1 cellular context compared by ENCODE assay signal in genomic region chr1:109960745-109961094, GRCh38.
TF ChIP-seq lines count a peak whose summit lies in the region.

No MANE protein-coding gene starts in this region.

TF ChIP-seq in HEK293, 187 proteins besides CTCF, POLR2A, EP300 and RAD21 (continued from another document):
- TF ChIP-seq FEZF1 (tag by site-specific recombination; IDR thresholded peaks at IDR 0.05) = no peak
- no peak for TF ChIP-seq ZNF280C (tag by site-specific recombination; IDR thresholded peaks at IDR 0.05)
- TF ChIP-seq, protein P1, sequence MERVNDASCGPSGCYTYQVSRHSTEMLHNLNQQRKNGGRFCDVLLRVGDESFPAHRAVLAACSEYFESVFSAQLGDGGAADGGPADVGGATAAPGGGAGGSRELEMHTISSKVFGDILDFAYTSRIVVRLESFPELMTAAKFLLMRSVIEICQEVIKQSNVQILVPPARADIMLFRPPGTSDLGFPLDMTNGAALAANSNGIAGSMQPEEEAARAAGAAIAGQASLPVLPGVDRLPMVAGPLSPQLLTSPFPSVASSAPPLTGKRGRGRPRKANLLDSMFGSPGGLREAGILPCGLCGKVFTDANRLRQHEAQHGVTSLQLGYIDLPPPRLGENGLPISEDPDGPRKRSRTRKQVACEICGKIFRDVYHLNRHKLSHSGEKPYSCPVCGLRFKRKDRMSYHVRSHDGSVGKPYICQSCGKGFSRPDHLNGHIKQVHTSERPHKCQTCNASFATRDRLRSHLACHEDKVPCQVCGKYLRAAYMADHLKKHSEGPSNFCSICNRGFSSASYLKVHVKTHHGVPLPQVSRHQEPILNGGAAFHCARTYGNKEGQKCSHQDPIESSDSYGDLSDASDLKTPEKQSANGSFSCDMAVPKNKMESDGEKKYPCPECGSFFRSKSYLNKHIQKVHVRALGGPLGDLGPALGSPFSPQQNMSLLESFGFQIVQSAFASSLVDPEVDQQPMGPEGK (tag by site-specific recombination; IDR thresholded peaks at IDR 0.05) = no peak
- no peak for TF ChIP-seq ZNF138 (tag by site-specific recombination; IDR thresholded peaks at IDR 0.05; ENCODE audit: borderline replicate concordance)
- 0 out of 2 replicates have a peak, but pooled peaks have one; percentile 55 for TF ChIP-seq ZBTB20 (tag by site-specific recombination; IDR thresholded peaks at IDR 0.05)
- no peak for TF ChIP-seq PRDM6 (tag by site-specific recombination; IDR thresholded peaks at IDR 0.05)
TF ChIP-seq in HEK293: peak in this region for 1.
